Comparison of ENCODE assay signal across 18 cellular contexts in genomic region chr2:28527196-28527595, GRCh38. TPM values are rescaled to one million over a fixed set of nuclear protein-coding genes. Genes with fewer than 3 reads are reported as not detected.
A peak's percentile ranks its signal among the peaks of the same experiment; 100 is the strongest.
DNase-seq lines count a peak whose midpoint lies in the region; ATAC-seq and TF ChIP-seq lines count a peak whose summit lies in the region.
"Had no signal": no experiment of that assay in that cellular context is flagged by ENCODE, and none has a peak within 500 bp of the region (broad histone marks: within the 10 kb centered on the region; RNA-seq: fewer than 3 reads in every experiment).

No MANE protein-coding gene starts in this region.

- WGBS in heart right ventricle, 2 donors, result 78 to 81% methylated on average over 4 of the region's 4 CpGs

- H3K4me1 Mint-ChIP-seq in GM23338, result peaks cover 9% of the 10 kb centered on the region; the same call in 2 of the 3 replicates

- no peak overlapping the region for H3K4me2 ChIP-seq in GM23338

- H3K27ac ChIP-seq in GM23338 (ENCODE audit: low read depth) (no peak overlapping the region), SJCRH30 (no peak overlapping the region), heart right ventricle (peak overlapping the region in 5 of 10 donors; percentile 48 to 82 (median 66))

- H3K9me3 ChIP-seq in SJCRH30 (replicated peaks) (no peaks in the 10 kb centered on the region), heart right ventricle (no peaks in the 10 kb centered on the region)

- no peaks in the 10 kb centered on the region for H3K9me2 ChIP-seq in GM23338 (ENCODE audit: insufficient read depth)

- no peak overlapping the region for H3K4me3 ChIP-seq in GM23338
- H3K4me3 ChIP-seq in SJCRH30, result no peak overlapping the region
- H3K4me3 ChIP-seq in heart right ventricle, result no peak overlapping the region

- intact Hi-C loops in heart right ventricle (cut with DNase I), result no loop called here

- peak; percentile 73 for ATAC-seq in GM23338
- peak in 7 of 8 donors; percentile 7 to 47 (median 20) for ATAC-seq in heart right ventricle
- no peak for ATAC-seq in HG02610 (IDR thresholded peaks at IDR 0.05; ENCODE audit: unreplicated experiment)
- no peak for ATAC-seq in GM19463 (IDR thresholded peaks at IDR 0.05; ENCODE audit: unreplicated experiment)

- H3K27me3 Mint-ChIP-seq in GM23338 (ENCODE audit: insufficient read depth, low read depth, poor library complexity), result peaks cover 4% of the 10 kb centered on the region

- H3K4me1 ChIP-seq in GM23338 (ENCODE audit: insufficient read depth) (no peaks in the 10 kb centered on the region), SJCRH30 (no peaks in the 10 kb centered on the region), heart right ventricle (peaks cover 0 to 16% (median 10%) of the 10 kb centered on the region in 9 donors)

- no peak overlapping the region for H3K4me3 Mint-ChIP-seq in GM23338

- H3K9me3 Mint-ChIP-seq in GM23338, result no peaks in the 10 kb centered on the region

- DNase-seq in GM23338 (ENCODE audit: low spot score), result peak; percentile 16
- DNase-seq in SJCRH30, result peak; percentile 35 to 61
- no peak for DNase-seq in heart right ventricle
- peak; percentile 34 for DNase-seq in myocyte (ENCODE audit: low read depth)
- no peak for DNase-seq in NCI-H2196 (lab: John Stamatoyannopoulos, UW; ENCODE audit: unreplicated experiment)
- no peak for DNase-seq in central memory CD4-positive, alpha-beta T cell
- DNase-seq: ACHN; COR-L47; DMS153; IMR-90; Kasumi-1; NCI-H1105 treated with DMSO at 0.1 percent for 48 hours; NCI-H187; NCI-H526 treated with DMSO at 0.1 percent for 48 hours; NK-92 treated with Interleukin-12 subunit alpha and Interleukin-12 subunit beta, amount 100 ng/mL, for 24 hours had no signal

- H3K27me3 ChIP-seq in GM23338 (ENCODE audit: insufficient read depth) (no peaks in the 10 kb centered on the region), SJCRH30 (no peaks in the 10 kb centered on the region; the same call in 1 of the 2 replicates), heart right ventricle (peaks cover 0 to 17% (median 4%) of the 10 kb centered on the region in 7 donors)

- H4K20me1 ChIP-seq in GM23338 (replicated peaks; ENCODE audit: insufficient read depth), result no peaks in the 10 kb centered on the region

- no peak overlapping the region for H3K27ac Mint-ChIP-seq in GM23338

- TF ChIP-seq CTCF in GM23338 (conservative IDR thresholded peaks at IDR 0.05; ENCODE audit: low read depth in 2 of 2) (0 out of 4 replicates have a peak, but pooled peaks of 1 of the 2 experiments have one; percentile 15), heart right ventricle (IDR thresholded peaks at IDR 0.05) (no peak)

- no peaks in the 10 kb centered on the region for H3K79me2 ChIP-seq in GM23338 (replicated peaks; ENCODE audit: insufficient read depth)

- H3K36me3 Mint-ChIP-seq in GM23338 (ENCODE audit: low read depth), result no peaks in the 10 kb centered on the region

- no peaks in the 10 kb centered on the region for H3F3A ChIP-seq in GM23338 (replicated peaks; ENCODE audit: low read depth)

- H3K36me3 ChIP-seq in GM23338 (ENCODE audit: insufficient read depth) (no peaks in the 10 kb centered on the region), SJCRH30 (no peaks in the 10 kb centered on the region), heart right ventricle (no peaks in the 10 kb centered on the region)

- H2AFZ ChIP-seq in GM23338, result peak overlapping the region; percentile 56; the same call in 1 of the 2 replicates

TF ChIP-seq in GM23338, 12 proteins besides CTCF, POLR2A, EP300 and RAD21:
- TF ChIP-seq ZNF462 (CRISPR knock-in tag; IDR thresholded peaks at IDR 0.05) (no peak), ETS1 (IDR thresholded peaks at IDR 0.05) (no peak), STAT1 (IDR thresholded peaks at IDR 0.05; ENCODE audit: unreplicated experiment) (no peak)

RNA-seq across cellular contexts. Expression of gene PLB1, which starts 31.3 kb away (rescaled TPM):
- 0.21 TPM in 1 of 2 replicates, not detected in the other for total RNA-seq in GM23338 (2014; rRNA removed; shearing (Covaris generic))
- polyA plus RNA-seq in GM23338 (2016; fragmentation: Nextera tagmentation; extraction: Ambion mirVana), result 0.06 TPM in 1 of 2 replicates, not detected in the other
- 0.61 and 0.79 TPM in 2 replicates for total RNA-seq in SJCRH30 (2014; rRNA removed; shearing (Covaris generic))
- 1 to 10 TPM in 7 of 10 donors, under 1 TPM in 3; 0.34 to 6.1 (median 1.5) TPM for total RNA-seq in heart right ventricle
- polyA plus RNA-seq in heart right ventricle, result 1 to 10 TPM; 1.0 to 1.4 TPM
- 0.24 and 0.31 TPM in 2 replicates for total RNA-seq in myocyte
- 0.23 TPM for polyA plus RNA-seq in myocyte (2012)
- total RNA-seq: OCI-LY7 had no signal

Comparison
In these comparisons a context has a peak if more than half of its experiments do, and no peak if none do; other contexts are left out.
1. ATAC-seq: peak in GM23338 (single experiment) and heart right ventricle (7 of 8); none in HG02610 (single experiment) and GM19463 (single experiment).
2. DNase-seq: peak in GM23338 (single experiment), SJCRH30 (2 of 2) and myocyte (single experiment); none in heart right ventricle (0 of 2), NCI-H2196 (single experiment) and central memory CD4-positive, alpha-beta T cell (single experiment).